In genomic region chr16:30430428-30430970, GRCh38 we compare ENCODE assay signal across 1 cellular context.
A peak's percentile ranks its signal among the peaks of the same experiment; 100 is the strongest.
TF ChIP-seq lines count a peak whose summit lies in the region.

No MANE protein-coding gene starts in this region.

TF ChIP-seq in H1, 55 proteins besides CTCF, POLR2A, EP300 and RAD21:
- TF ChIP-seq CHD1 (IDR thresholded peaks at IDR 0.05; ENCODE audit: low read depth, low read length) = no peak
- TF ChIP-seq SUZ12 (IDR thresholded peaks at IDR 0.05; ENCODE audit: low read length) = no peak
- no peak for TF ChIP-seq JUND (IDR thresholded peaks at IDR 0.05; ENCODE audit: low read length)
- no peak for TF ChIP-seq KDM4A (IDR thresholded peaks at IDR 0.05; ENCODE audit: low read depth, low read length, severe bottlenecking)
- no peak for TF ChIP-seq YY1 (IDR thresholded peaks at IDR 0.05; ENCODE audit: low read depth, low read length)
- TF ChIP-seq TEAD4 (IDR thresholded peaks at IDR 0.05; ENCODE audit: low read depth, low read length) = no peak
- TF ChIP-seq, protein P1, sequence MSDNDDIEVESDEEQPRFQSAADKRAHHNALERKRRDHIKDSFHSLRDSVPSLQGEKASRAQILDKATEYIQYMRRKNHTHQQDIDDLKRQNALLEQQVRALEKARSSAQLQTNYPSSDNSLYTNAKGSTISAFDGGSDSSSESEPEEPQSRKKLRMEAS (IDR thresholded peaks at IDR 0.05) = peak; percentile 98
- no peak for TF ChIP-seq EGR1 (IDR thresholded peaks at IDR 0.05; ENCODE audit: borderline replicate concordance, low read depth, low read length)
- peak; percentile 89 for TF ChIP-seq E2F6 (IDR thresholded peaks at IDR 0.05)
- 0 out of 4 replicates have a peak, but pooled peaks have one; percentile 10 to 32 for TF ChIP-seq HDAC2 (IDR thresholded peaks at IDR 0.05; ENCODE audit: borderline replicate concordance in 1 of 2, low read depth in 2 of 2, low read length in 2 of 2)
